ENCODE assay signal across 18 cellular contexts in the genomic region with DNA sequence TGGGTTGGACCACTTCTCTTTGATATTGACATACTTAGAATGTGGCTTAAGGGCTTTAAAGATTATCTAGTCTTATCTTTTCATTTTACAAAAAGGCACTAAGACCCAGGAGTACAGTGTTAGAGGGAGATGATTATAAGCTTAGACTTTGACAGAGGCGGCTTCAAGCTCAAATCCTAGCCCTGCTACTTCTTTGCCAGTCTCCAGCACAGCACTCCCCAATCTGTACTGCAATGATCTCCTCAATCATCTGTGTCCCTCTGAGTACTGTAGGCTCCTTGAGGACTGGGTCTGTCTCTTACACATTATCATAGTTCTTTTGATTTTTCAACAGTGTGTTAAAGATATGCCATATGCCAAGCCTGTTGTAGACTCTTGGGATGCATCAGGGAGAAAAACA.
DNase-seq lines count a peak whose midpoint lies in the region; ATAC-seq and TF ChIP-seq lines count a peak whose summit lies in the region.
"Had no signal": no experiment of that assay in that cellular context is flagged by ENCODE, and none has a peak within 500 bp of the region (broad histone marks: within the 10 kb centered on the region; RNA-seq: fewer than 3 reads in every experiment).

No MANE protein-coding gene starts in this region.

- H3K4me1 ChIP-seq in osteoblast (ENCODE audit: insufficient read depth, low read length) (peaks cover 30% of the 10 kb centered on the region), gastrocnemius medialis (peaks cover 20 to 69% of the 10 kb centered on the region in 2 donors)
- H3K4me1 ChIP-seq: BLaER1, Caco-2 had no signal

- H3K27ac ChIP-seq in osteoblast (ENCODE audit: low read depth, low read length), result no peak overlapping the region
- peak overlapping the region in 3 of 4 donors; percentile 86 to 96 (median 90) for H3K27ac ChIP-seq in gastrocnemius medialis
- H3K27ac ChIP-seq: 22Rv1, BLaER1, C4-2B had no signal

- TF ChIP-seq CTCF in osteoblast (IDR thresholded peaks at IDR 0.05; ENCODE audit: extremely low read depth, low read depth, low read length), result no peak
- TF ChIP-seq CTCF in gastrocnemius medialis (IDR thresholded peaks at IDR 0.05 in 4 of 5, conservative IDR thresholded peaks at IDR 0.05 in 1 of 5), result no peak

- H3K27me3 ChIP-seq in osteoblast (ENCODE audit: insufficient read depth, low read length), result no peaks in the 10 kb centered on the region
- H3K27me3 ChIP-seq in gastrocnemius medialis, result no peaks in the 10 kb centered on the region
- H3K27me3 ChIP-seq: BLaER1 had no signal

- H3K4me3 ChIP-seq in osteoblast (ENCODE audit: insufficient read depth, low read length), result no peak overlapping the region
- no peak overlapping the region for H3K4me3 ChIP-seq in gastrocnemius medialis
- H3K4me3 ChIP-seq: BLaER1, GM23338 had no signal

- peak; percentile 76 for DNase-seq in D341Med (ENCODE audit: low spot score)
- DNase-seq in NCI-H82 (lab: John Stamatoyannopoulos, UW), result peak; percentile 91
- peak; percentile 54 for DNase-seq in osteoblast (ENCODE audit: insufficient read length, low spot score, missing footprints)
- no peak for DNase-seq in gastrocnemius medialis
- no peak for DNase-seq in UCSD-AML1 (lab: John Stamatoyannopoulos, UW; ENCODE audit: unreplicated experiment)
- no peak for DNase-seq in SKM-1 (lab: John Stamatoyannopoulos, UW; ENCODE audit: unreplicated experiment)
- DNase-seq: Caco-2; CD4-positive, CD25-positive, alpha-beta regulatory T cell; CD8-positive, alpha-beta T cell; DMS79 treated with DMSO at 0.1 percent for 48 hours; GF-D8; H9 had no signal

- H3K79me2 ChIP-seq in osteoblast (ENCODE audit: insufficient read depth, low read length), result no peaks in the 10 kb centered on the region

- no peak overlapping the region for H2AFZ ChIP-seq in osteoblast (ENCODE audit: low read length)
- H2AFZ ChIP-seq: GM23338 had no signal

- intact Hi-C loops in gastrocnemius medialis (cut with DNase I; ENCODE audit: low total_unique reads), result no loop called here

- no peaks in the 10 kb centered on the region for H3K9me3 ChIP-seq in osteoblast (ENCODE audit: low read depth, low read length)
- no peaks in the 10 kb centered on the region for H3K9me3 ChIP-seq in gastrocnemius medialis
- H3K9me3 ChIP-seq: BLaER1, Caco-2 had no signal

- in situ Hi-C loops in gastrocnemius medialis (cut with MboI; ENCODE audit: low sequenced_read_pairs in 4 of 4), result loop anchor here in 2 of 4 donors (25.0 kb wide), 1 partner anchor 569 kb away; the partner anchor contains the start of gene CASQ2 (in 2 of the 2)

- ATAC-seq in gastrocnemius medialis (no peak), HG03565 (IDR thresholded peaks at IDR 0.05; ENCODE audit: unreplicated experiment) (no peak)
- ATAC-seq: CD8-positive, alpha-beta T cell; GM23338; HCT116 had no signal

- no peak overlapping the region for H3K4me2 ChIP-seq in osteoblast (ENCODE audit: insufficient read depth, low read length)
- H3K4me2 ChIP-seq: BLaER1, GM23338 had no signal

- H4K20me1 ChIP-seq in osteoblast (ENCODE audit: insufficient read depth, low read length), result no peaks in the 10 kb centered on the region
- H4K20me1 ChIP-seq: BLaER1 had no signal

- no peak for TF ChIP-seq POLR2A in gastrocnemius medialis (IDR thresholded peaks at IDR 0.05)

- H3K36me3 ChIP-seq in osteoblast (ENCODE audit: insufficient read depth, low read length) (no peaks in the 10 kb centered on the region), gastrocnemius medialis (no peaks in the 10 kb centered on the region)
- H3K36me3 ChIP-seq: BLaER1 had no signal

Comparison
In these comparisons a context has a peak if more than half of its experiments do, and no peak if none do; other contexts are left out.
1. DNase-seq: peak in D341Med (single experiment), NCI-H82 (single experiment) and osteoblast (single experiment); none in gastrocnemius medialis (0 of 2), UCSD-AML1 (single experiment) and SKM-1 (single experiment).